8 cellular contexts compared by ENCODE assay signal in genomic region chr19:45526143-45526542, GRCh38. TPM values are rescaled to one million over a fixed set of nuclear protein-coding genes. Genes with fewer than 3 reads are reported as not detected.
DNase-seq lines count a peak whose midpoint lies in the region; ATAC-seq, FAIRE-seq and TF ChIP-seq lines count a peak whose summit lies in the region.

No MANE protein-coding gene starts in this region.

- peaks cover 15% of the 10 kb centered on the region for H3K36me3 ChIP-seq in mammary epithelial cell (ENCODE audit: insufficient read depth, low read length)

- no peak for TF ChIP-seq CTCF in D721Med (IDR thresholded peaks at IDR 0.05; ENCODE audit: insufficient read depth, missing control alignments)
- TF ChIP-seq CTCF in mammary epithelial cell (conservative IDR thresholded peaks at IDR 0.05 in 1 of 2, IDR thresholded peaks at IDR 0.05 in 1 of 2; ENCODE audit: extremely low read depth in 1 of 2, insufficient read depth in 1 of 2, low read depth in 1 of 2, low read length in 2 of 2): no peak

- H3K79me2 ChIP-seq in mammary epithelial cell (ENCODE audit: insufficient read depth, low read length): peaks cover 13% of the 10 kb centered on the region

- H3K4me2 ChIP-seq in mammary epithelial cell (ENCODE audit: insufficient read depth, low read depth, low read length): no peak overlapping the region

- ATAC-seq in left lobe of liver (peak; percentile 42), GM18511 (IDR thresholded peaks at IDR 0.05; ENCODE audit: unreplicated experiment) (no peak), GM21786 (IDR thresholded peaks at IDR 0.05; ENCODE audit: unreplicated experiment) (no peak)

- 69% methylated on average over 9 of the region's 9 CpGs for WGBS in mammary epithelial cell (ENCODE audit: low coverage, missing lambda C conversion rate)

- H3K4me1 ChIP-seq in mammary epithelial cell (ENCODE audit: insufficient read depth, low read length): peaks cover 24% of the 10 kb centered on the region

- no peaks in the 10 kb centered on the region for H3K27me3 ChIP-seq in mammary epithelial cell (ENCODE audit: insufficient read depth, low read length)

- in situ Hi-C loops in mammary epithelial cell (cut with MboI; ENCODE audit: low sequenced_read_pairs in 2 of 2): no loop called here

- dilution Hi-C loops in mammary epithelial cell (cut with HindIII; ENCODE audit: low sequenced_read_pairs): no loop called here

- CTCF ChIA-PET in mammary epithelial cell (lab: Charles Lee; ENCODE audit: low non-redundant PET): no interaction called here

- H3K4me3 ChIP-seq in mammary epithelial cell (replicated peaks in 1 of 3; ENCODE audit: insufficient read depth in 1 of 3, low read depth in 2 of 3, low read length in 3 of 3): no peak overlapping the region

- H3K27ac ChIP-seq in mammary epithelial cell (ENCODE audit: insufficient read depth, low read depth, low read length): no peak overlapping the region

- H3K9ac ChIP-seq in mammary epithelial cell (ENCODE audit: insufficient read depth, low read length): no peak overlapping the region

- peaks cover 1% of the 10 kb centered on the region for H3K9me3 ChIP-seq in mammary epithelial cell (replicated peaks; ENCODE audit: insufficient read depth, low read length)

- no peak overlapping the region for H2AFZ ChIP-seq in mammary epithelial cell (ENCODE audit: low read depth, low read length)

- TSS peak; percentile 51 for BruUV-seq in mammary epithelial cell (replicated peaks; lab: Mats Ljungman, UMichigan)

- DNase-seq in D721Med (ENCODE audit: insufficient read length, low spot score) (peak; percentile 63), NCI-H1105 (lab: John Stamatoyannopoulos, UW) (peak; percentile 34), mammary epithelial cell (peak; percentile 55), left lobe of liver (ENCODE audit: low spot score) (no peak)
- DNase-seq in NK-92 treated with Interleukin-12 subunit alpha and Interleukin-12 subunit beta, amount 100 ng/mL, for 24 hours (lab: John Stamatoyannopoulos, UW): no peak
- no peak for DNase-seq in activated T-cell treated with anti-CD3 and anti-CD28 coated beads, Interleukin-2, amount 50 U/mL, for 1 hour

- no peaks in the 10 kb centered on the region for H4K20me1 ChIP-seq in mammary epithelial cell (ENCODE audit: insufficient read depth, low read length)

- FAIRE-seq in D721Med (lab: Jason Lieb, UNC): no peak

- intact Hi-C loops in mammary epithelial cell (cut with micrococcal nuclease): no loop called here

RNA-seq across cellular contexts. Expression of gene VASP, which starts 18.9 kb away (rescaled TPM):
- 100 to 1,000 TPM; 160 to 201 TPM for total RNA-seq in mammary epithelial cell
- polyA plus RNA-seq in mammary epithelial cell: 93.9 TPM
- polyA minus RNA-seq in mammary epithelial cell: 122 TPM
- 21.7 TPM for total RNA-seq in left lobe of liver

RNA-seq across cellular contexts. Expression of gene PPM1N, which starts 27.9 kb away (rescaled TPM):
- total RNA-seq in mammary epithelial cell: 1 to 10 TPM; 1.3 to 2.1 TPM
- polyA plus RNA-seq in mammary epithelial cell: 2.3 TPM
- polyA minus RNA-seq in mammary epithelial cell: not detected
- total RNA-seq in left lobe of liver: 0.86 TPM

RNA-seq across cellular contexts. Expression of gene RTN2, which starts 29.3 kb away (rescaled TPM):
- total RNA-seq in mammary epithelial cell (10 to 100 TPM; 11.0 to 16.9 TPM), left lobe of liver (3.0 TPM)
- polyA plus RNA-seq in mammary epithelial cell: 11.5 TPM
- polyA minus RNA-seq in mammary epithelial cell: 11.9 TPM

RNA-seq across cellular contexts. Expression of gene FOSB, which starts 58.3 kb away (rescaled TPM):
- 10 to 100 TPM in 1 of 2 donors, 1 to 10 TPM in 1; 1.8 to 49.1 TPM for total RNA-seq in mammary epithelial cell
- 2.6 TPM for polyA plus RNA-seq in mammary epithelial cell
- polyA minus RNA-seq in mammary epithelial cell: 27.0 TPM
- total RNA-seq in left lobe of liver: 0.35 TPM

RNA-seq across cellular contexts. Expression of gene OPA3, which starts 58.5 kb away (rescaled TPM):
- total RNA-seq in mammary epithelial cell (10 to 100 TPM; 13.7 to 17.4 TPM), left lobe of liver (8.3 TPM)
- polyA plus RNA-seq in mammary epithelial cell: 20.3 TPM
- polyA minus RNA-seq in mammary epithelial cell: 22.0 TPM

Comparison
In these comparisons a context has a peak if more than half of its experiments do, and no peak if none do; other contexts are left out.
1. DNase-seq: peak in D721Med (single experiment), NCI-H1105 (single experiment) and mammary epithelial cell (single experiment); none in left lobe of liver (single experiment), NK-92 treated with Interleukin-12 subunit alpha and Interleukin-12 subunit beta, amount 100 ng/mL, for 24 hours (single experiment) and activated T-cell treated with anti-CD3 and anti-CD28 coated beads, Interleukin-2, amount 50 U/mL, for 1 hour (single experiment).